In the genomic region with DNA sequence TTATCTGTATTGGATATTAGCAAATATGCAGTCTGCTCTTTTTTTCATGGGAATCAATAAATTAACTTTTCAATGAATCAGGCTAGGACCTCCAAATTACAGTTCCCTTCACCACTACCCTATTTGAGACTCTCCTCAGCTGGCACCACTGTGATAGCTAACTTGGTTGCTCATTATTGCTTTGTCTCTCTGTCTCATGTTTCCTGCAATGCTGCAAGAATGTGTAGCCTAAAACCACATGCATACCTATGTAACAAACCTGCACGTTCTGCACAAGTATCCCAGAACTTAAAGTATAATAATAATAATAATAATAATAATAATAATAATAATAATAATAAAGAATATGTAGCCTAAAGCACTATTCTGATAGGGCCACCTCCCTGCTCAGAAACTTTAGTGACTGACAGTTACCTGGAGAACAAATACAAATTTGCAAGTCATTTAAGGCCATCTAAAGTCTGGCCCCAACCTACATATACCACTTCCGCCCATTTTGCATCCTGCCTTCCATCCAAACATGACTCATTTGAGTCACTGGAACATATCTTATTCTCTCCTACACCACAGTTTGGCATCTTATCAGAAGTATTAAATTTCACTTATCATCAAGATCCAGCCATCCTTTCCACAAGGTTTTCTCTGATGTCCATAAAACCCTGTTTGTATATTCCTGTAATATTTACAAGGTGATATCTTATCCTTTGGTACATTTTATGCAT, we compare ENCODE assay signal across 21 cellular contexts.
"Had no signal": no experiment of that assay in that cellular context is flagged by ENCODE, and none has a peak within 500 bp of the region (broad histone marks: within the 10 kb centered on the region; RNA-seq: fewer than 3 reads in every experiment).

No MANE protein-coding gene starts in this region.

- H3K36me3 Mint-ChIP-seq: activated naive CD4-positive, alpha-beta T cell treated with anti-CD3 and anti-CD28 coated beads, Interleukin-2, amount 50 U/mL, for 24 hours; stimulated activated memory B cell treated with anti-CD40 and anti-IgM and Interleukin-4, amounts not matched to agents 10 μg/mL and 1 μg/mL and 100 μg/mL, for 72 hours; type B pancreatic cell had no signal

- H3K27me3 Mint-ChIP-seq: activated CD4-positive, alpha-beta T cell treated with anti-CD3 and anti-CD28 coated beads, Interleukin-2, amount 10 ng/mL, durations not matched to agents 7 days and 5 days; activated naive CD4-positive, alpha-beta T cell treated with anti-CD3 and anti-CD28 coated beads, Interleukin-2, amount 50 U/mL, for 24 hours; effector memory CD8-positive, alpha-beta T cell; stimulated activated memory B cell treated with anti-CD40 and anti-IgM and Interleukin-4, amounts not matched to agents 10 μg/mL and 1 μg/mL and 100 μg/mL, for 72 hours; T-helper 17 cell; type B pancreatic cell had no signal

- H3K36me3 ChIP-seq: cardiac muscle cell, left lung, spleen had no signal

- H3K4me3 ChIP-seq: cardiac muscle cell, left lung, spleen, testis had no signal

- ATAC-seq: activated CD4-positive, CD25-positive, alpha-beta regulatory T cell treated with anti-CD3 and anti-CD28 coated beads, Interleukin-2, amount 50 U/mL, for 24 hours; activated T-cell treated with anti-CD3 and anti-CD28 coated beads, Interleukin-2, amount 50 U/mL, for 72 hours; effector memory CD8-positive, alpha-beta T cell; left lung; stimulated activated memory B cell treated with anti-CD40 and anti-IgM and Interleukin-4, amounts not matched to agents 10 μg/mL and 1 μg/mL and 100 μg/mL, for 72 hours; T-helper 17 cell had no signal

- H3K9me3 Mint-ChIP-seq: activated CD4-positive, alpha-beta T cell treated with anti-CD3 and anti-CD28 coated beads, Interleukin-2, amount 10 ng/mL, durations not matched to agents 7 days and 5 days; activated naive CD4-positive, alpha-beta T cell treated with anti-CD3 and anti-CD28 coated beads, Interleukin-2, amount 50 U/mL, for 24 hours; activated T-cell treated with anti-CD3 and anti-CD28 coated beads, Interleukin-2, amount 50 U/mL, for 72 hours; nephron; stimulated activated memory B cell treated with anti-CD40 and anti-IgM and Interleukin-4, amounts not matched to agents 10 μg/mL and 1 μg/mL and 100 μg/mL, for 72 hours; type B pancreatic cell had no signal

- H3K27ac ChIP-seq: cardiac muscle cell, left lung, spleen, testis had no signal

- H3K4me3 Mint-ChIP-seq: activated CD4-positive, alpha-beta T cell treated with anti-CD3 and anti-CD28 coated beads, Interleukin-2, amount 10 ng/mL, durations not matched to agents 7 days and 5 days; activated naive CD4-positive, alpha-beta T cell treated with anti-CD3 and anti-CD28 coated beads, Interleukin-2, amount 50 U/mL, for 24 hours; activated T-cell treated with anti-CD3 and anti-CD28 coated beads, Interleukin-2, amount 50 U/mL, for 72 hours; effector memory CD8-positive, alpha-beta T cell; nephron; stimulated activated memory B cell treated with anti-CD40 and anti-IgM and Interleukin-4, amounts not matched to agents 10 μg/mL and 1 μg/mL and 100 μg/mL, for 72 hours; T-helper 17 cell; type B pancreatic cell had no signal

- H3K4me1 ChIP-seq: left lung, spleen, testis had no signal

- DNase-seq: activated CD4-positive, alpha-beta T cell treated with anti-CD3 and anti-CD28 coated beads, Interleukin-2, amount 10 ng/mL, durations not matched to agents 7 days and 5 days; activated CD8-positive, alpha-beta memory T cell treated with anti-CD3 and anti-CD28 coated beads for 24 hours; activated CD8-positive, alpha-beta memory T cell treated with anti-CD3 and anti-CD28 coated beads, Interleukin-2, amount 50 U/mL, for 48 hours; activated gamma-delta T cell; activated T-cell treated with anti-CD3 and anti-CD28 coated beads, Interleukin-2, amount 50 U/mL, for 72 hours; dermis blood vessel endothelial cell; effector memory CD8-positive, alpha-beta T cell; hypothalamus; left lung; midbrain; nucleus accumbens; spleen; stimulated activated CD4-positive, alpha-beta T cell treated with anti-CD3 and anti-CD28 coated beads, Interleukin-4, amount 100 ng/mL, for 4 hours; T-helper 17 cell; testis had no signal

- H3K4me1 Mint-ChIP-seq: activated CD4-positive, alpha-beta T cell treated with anti-CD3 and anti-CD28 coated beads, Interleukin-2, amount 10 ng/mL, durations not matched to agents 7 days and 5 days; activated naive CD4-positive, alpha-beta T cell treated with anti-CD3 and anti-CD28 coated beads, Interleukin-2, amount 50 U/mL, for 24 hours; nephron; stimulated activated memory B cell treated with anti-CD40 and anti-IgM and Interleukin-4, amounts not matched to agents 10 μg/mL and 1 μg/mL and 100 μg/mL, for 72 hours; T-helper 17 cell had no signal

- H3K27ac Mint-ChIP-seq: activated CD4-positive, alpha-beta T cell treated with anti-CD3 and anti-CD28 coated beads, Interleukin-2, amount 10 ng/mL, durations not matched to agents 7 days and 5 days; activated naive CD4-positive, alpha-beta T cell treated with anti-CD3 and anti-CD28 coated beads, Interleukin-2, amount 50 U/mL, for 24 hours; activated T-cell treated with anti-CD3 and anti-CD28 coated beads, Interleukin-2, amount 50 U/mL, for 72 hours; effector memory CD8-positive, alpha-beta T cell; nephron; stimulated activated memory B cell treated with anti-CD40 and anti-IgM and Interleukin-4, amounts not matched to agents 10 μg/mL and 1 μg/mL and 100 μg/mL, for 72 hours; T-helper 17 cell; type B pancreatic cell had no signal

- H3K9me3 ChIP-seq: left lung, spleen, testis had no signal

- H3K27me3 ChIP-seq: cardiac muscle cell, left lung, spleen, testis had no signal
